Comparison of ENCODE assay signal across 11 cellular contexts in the genomic region with DNA sequence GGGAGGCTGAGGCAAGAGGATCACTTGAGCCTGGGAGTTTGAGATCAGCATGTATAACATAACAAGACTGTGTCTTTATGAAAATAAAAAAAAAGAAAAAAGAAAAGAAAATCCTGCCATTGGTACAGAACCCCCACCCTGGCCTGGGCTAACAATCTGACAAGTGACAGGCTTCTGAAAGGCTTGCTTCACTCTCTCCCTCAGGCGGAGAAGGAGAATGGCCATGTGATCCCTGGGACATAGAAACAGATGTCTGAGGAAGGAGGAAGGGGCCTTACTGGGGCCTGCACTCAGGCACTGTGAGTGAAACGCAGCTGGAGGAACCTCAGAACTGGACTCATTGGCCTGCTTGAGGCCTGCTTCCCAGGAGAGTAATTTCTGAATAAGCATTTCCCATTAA. TPM values are rescaled to one million over a fixed set of nuclear protein-coding genes. Genes with fewer than 3 reads are reported as not detected.
DNase-seq lines count a peak whose midpoint lies in the region; ATAC-seq and TF ChIP-seq lines count a peak whose summit lies in the region.
"Had no signal": no experiment of that assay in that cellular context is flagged by ENCODE, and none has a peak within 500 bp of the region (broad histone marks: within the 10 kb centered on the region; RNA-seq: fewer than 3 reads in every experiment).

No MANE protein-coding gene starts in this region.

- no peak for DNase-seq in activated CD4-positive, alpha-beta T cell treated with anti-CD3 and anti-CD28 coated beads, Interleukin-2, amount 10 ng/mL, durations not matched to agents 24 days and 14 days
- no peak for DNase-seq in activated CD4-positive, alpha-beta T cell treated with anti-CD3 and anti-CD28 coated beads, Interleukin-2, amount 10 ng/mL, durations not matched to agents 7 days and 5 days
- DNase-seq in T-helper 17 cell, result no peak
- DNase-seq in hepatocyte (ENCODE audit: low spot score), result peak; percentile 39
- DNase-seq in stomach, result no peak
- no peak for DNase-seq in coronary artery (ENCODE audit: low spot score)
- DNase-seq: NCI-H1436 had no signal

- no peaks in the 10 kb centered on the region for H3K27me3 Mint-ChIP-seq in activated CD4-positive, alpha-beta T cell treated with anti-CD3 and anti-CD28 coated beads, Interleukin-2, amount 10 ng/mL, durations not matched to agents 24 days and 14 days
- H3K27me3 Mint-ChIP-seq in activated CD4-positive, alpha-beta T cell treated with anti-CD3 and anti-CD28 coated beads, Interleukin-2, amount 10 ng/mL, durations not matched to agents 7 days and 5 days, result no peaks in the 10 kb centered on the region
- no peaks in the 10 kb centered on the region for H3K27me3 Mint-ChIP-seq in T-helper 17 cell

- intact Hi-C loops in activated CD4-positive, alpha-beta T cell treated with anti-CD3 and anti-CD28 coated beads, Interleukin-2, amount 10 ng/mL, durations not matched to agents 24 days and 14 days (cut with micrococcal nuclease), result loop anchor here (5.0 kb wide), 1 partner anchor 88 kb away; no protein-coding TSS in a partner anchor
- intact Hi-C loops in stomach (cut with DNase I; ENCODE audit: low total_unique reads), result no loop called here

- TF ChIP-seq CTCF in hepatocyte (IDR thresholded peaks at IDR 0.05; ENCODE audit: poor library complexity) (no peak), stomach (IDR thresholded peaks at IDR 0.05) (no peak), coronary artery (IDR thresholded peaks at IDR 0.05) (no peak)

- H3K27me3 ChIP-seq in hepatocyte (no peaks in the 10 kb centered on the region), stomach (no peaks in the 10 kb centered on the region)

- no peak overlapping the region for H2AFZ ChIP-seq in hepatocyte

- no peak overlapping the region for H3K4me3 Mint-ChIP-seq in activated CD4-positive, alpha-beta T cell treated with anti-CD3 and anti-CD28 coated beads, Interleukin-2, amount 10 ng/mL, durations not matched to agents 24 days and 14 days
- H3K4me3 Mint-ChIP-seq in activated CD4-positive, alpha-beta T cell treated with anti-CD3 and anti-CD28 coated beads, Interleukin-2, amount 10 ng/mL, durations not matched to agents 7 days and 5 days, result no peak overlapping the region
- no peak overlapping the region for H3K4me3 Mint-ChIP-seq in T-helper 17 cell

- H3K36me3 ChIP-seq in hepatocyte (replicated peaks; ENCODE audit: insufficient read depth, low read depth) (no peaks in the 10 kb centered on the region), stomach (no peaks in the 10 kb centered on the region)

- POLR2A ChIA-PET in activated CD4-positive, alpha-beta T cell treated with anti-CD3 and anti-CD28 coated beads, Interleukin-2, amount 10 ng/mL, durations not matched to agents 7 days and 5 days (lab: Charles Lee), result no interaction called here

- peak overlapping the region; percentile 75 for H3K27ac Mint-ChIP-seq in activated CD4-positive, alpha-beta T cell treated with anti-CD3 and anti-CD28 coated beads, Interleukin-2, amount 10 ng/mL, durations not matched to agents 24 days and 14 days
- no peak overlapping the region for H3K27ac Mint-ChIP-seq in activated CD4-positive, alpha-beta T cell treated with anti-CD3 and anti-CD28 coated beads, Interleukin-2, amount 10 ng/mL, durations not matched to agents 7 days and 5 days
- H3K27ac Mint-ChIP-seq in T-helper 17 cell, result peak overlapping the region; percentile 93

- 45% methylated on average over 2 of the region's 2 CpGs for WGBS in hepatocyte (ENCODE audit: low lambda C conversion rate, missing lambda C conversion rate)
- WGBS in stomach, 5 donors, result 41 to 69% (median 63%) methylated on average over 2 of the region's 2 CpGs

- ATAC-seq in T-helper 17 cell (no peak), HG02870 (IDR thresholded peaks at IDR 0.05; ENCODE audit: unreplicated experiment) (no peak), GM19351 (IDR thresholded peaks at IDR 0.05; ENCODE audit: unreplicated experiment) (no peak)

- no peak for TF ChIP-seq EP300 in stomach (IDR thresholded peaks at IDR 0.05)

- H3K27ac ChIP-seq in hepatocyte (peak overlapping the region; percentile 67), stomach (peak overlapping the region in 4 of 5 donors; percentile 50 to 88 (median 72)), coronary artery (peak overlapping the region in 1 of 2 donors; percentile 16)

- H3K9me3 Mint-ChIP-seq in activated CD4-positive, alpha-beta T cell treated with anti-CD3 and anti-CD28 coated beads, Interleukin-2, amount 10 ng/mL, durations not matched to agents 24 days and 14 days, result no peaks in the 10 kb centered on the region
- no peaks in the 10 kb centered on the region for H3K9me3 Mint-ChIP-seq in activated CD4-positive, alpha-beta T cell treated with anti-CD3 and anti-CD28 coated beads, Interleukin-2, amount 10 ng/mL, durations not matched to agents 7 days and 5 days

- H3K9me3 ChIP-seq in T-helper 17 cell (ENCODE audit: control insufficient read depth, low read length, poor library complexity, severe bottlenecking), result no peaks in the 10 kb centered on the region
- H3K9me3 ChIP-seq in hepatocyte (ENCODE audit: low read depth), result no peaks in the 10 kb centered on the region
- H3K9me3 ChIP-seq in stomach, result no peaks in the 10 kb centered on the region

- peaks cover 52% of the 10 kb centered on the region for H3K36me3 Mint-ChIP-seq in activated CD4-positive, alpha-beta T cell treated with anti-CD3 and anti-CD28 coated beads, Interleukin-2, amount 10 ng/mL, durations not matched to agents 24 days and 14 days (ENCODE audit: low read depth)
- H3K36me3 Mint-ChIP-seq in activated CD4-positive, alpha-beta T cell treated with anti-CD3 and anti-CD28 coated beads, Interleukin-2, amount 10 ng/mL, durations not matched to agents 7 days and 5 days (ENCODE audit: low read depth), result peaks cover 45% of the 10 kb centered on the region
- H3K36me3 Mint-ChIP-seq in T-helper 17 cell (ENCODE audit: low read depth), result peaks cover 5% of the 10 kb centered on the region

- H3K4me1 ChIP-seq in hepatocyte (ENCODE audit: insufficient read depth) (peaks cover 25% of the 10 kb centered on the region), stomach (peaks cover 74 to 99% (median 86%) of the 10 kb centered on the region in 4 donors)

- H3K4me2 ChIP-seq in hepatocyte, result no peak overlapping the region

- no peak for TF ChIP-seq POLR2A in stomach (IDR thresholded peaks at IDR 0.05)

- H3K9me2 ChIP-seq in hepatocyte (replicated peaks; ENCODE audit: insufficient read depth), result no peaks in the 10 kb centered on the region

- H3K4me3 ChIP-seq in hepatocyte (no peak overlapping the region), stomach (no peak overlapping the region), coronary artery (no peak overlapping the region)
- H3K4me3 ChIP-seq: lung had no signal

- CTCF ChIA-PET in activated CD4-positive, alpha-beta T cell treated with anti-CD3 and anti-CD28 coated beads, Interleukin-2, amount 10 ng/mL, durations not matched to agents 7 days and 5 days (lab: Charles Lee), result interaction anchor here (0.7 to 1.4 kb wide), 3 partner anchors 12 to 63 kb away, joined by 3 to 4 read pairs (median 3); no protein-coding TSS in a partner anchor

- peaks cover 3% of the 10 kb centered on the region for H4K20me1 ChIP-seq in hepatocyte (ENCODE audit: insufficient read depth, poor library complexity, severe bottlenecking)

- peaks cover 67% of the 10 kb centered on the region for H3K4me1 Mint-ChIP-seq in activated CD4-positive, alpha-beta T cell treated with anti-CD3 and anti-CD28 coated beads, Interleukin-2, amount 10 ng/mL, durations not matched to agents 24 days and 14 days
- peaks cover 84% of the 10 kb centered on the region for H3K4me1 Mint-ChIP-seq in activated CD4-positive, alpha-beta T cell treated with anti-CD3 and anti-CD28 coated beads, Interleukin-2, amount 10 ng/mL, durations not matched to agents 7 days and 5 days
- H3K4me1 Mint-ChIP-seq in T-helper 17 cell, result peaks cover 62% of the 10 kb centered on the region

- H3K79me2 ChIP-seq in hepatocyte, result peaks cover 66% of the 10 kb centered on the region

RNA-seq across cellular contexts. Expression of a gene that starts 17.5 kb away (rescaled TPM):
- total RNA-seq in activated CD4-positive, alpha-beta T cell treated with anti-CD3 and anti-CD28 coated beads, Interleukin-2, amount 10 ng/mL, durations not matched to agents 24 days and 14 days, result 57.4 and 61.0 TPM in 2 replicates
- 10 to 100 TPM; 25.8 to 26.0 TPM for total RNA-seq in activated CD4-positive, alpha-beta T cell treated with anti-CD3 and anti-CD28 coated beads, Interleukin-2, amount 10 ng/mL, durations not matched to agents 7 days and 5 days
- total RNA-seq in T-helper 17 cell, result 10 to 100 TPM; 43.8 to 49.1 TPM
- 2.3 and 3.0 TPM in 2 replicates for total RNA-seq in hepatocyte
- polyA plus RNA-seq in hepatocyte, result 3.0 TPM in 2 replicates
- 10 to 100 TPM in 2 of 5 donors, 1 to 10 TPM in 3; 1.2 to 17.7 (median 9.7) TPM for total RNA-seq in stomach
- 10 to 100 TPM in 1 of 3 donors, 1 to 10 TPM in 2; 6.3 to 11.0 (median 6.4) TPM for polyA plus RNA-seq in stomach

RNA-seq across cellular contexts. Expression of a gene that starts 37.4 kb away (rescaled TPM):
- 0.28 and 0.40 TPM in 2 replicates for total RNA-seq in activated CD4-positive, alpha-beta T cell treated with anti-CD3 and anti-CD28 coated beads, Interleukin-2, amount 10 ng/mL, durations not matched to agents 24 days and 14 days
- total RNA-seq in activated CD4-positive, alpha-beta T cell treated with anti-CD3 and anti-CD28 coated beads, Interleukin-2, amount 10 ng/mL, durations not matched to agents 7 days and 5 days, result under 1 TPM; 0.27 to 0.67 TPM
- total RNA-seq in T-helper 17 cell (under 1 TPM in 1 of 2 donors, not detected in 1; 0.17 TPM), hepatocyte (not detected in 2 replicates), stomach (not detected)
- polyA plus RNA-seq in hepatocyte (0.19 and 0.31 TPM in 2 replicates), stomach (not detected)
- total RNA-seq: dermis microvascular lymphatic vessel endothelial cell had no signal
